Comparison of ENCODE assay signal across 8 cellular contexts in the genomic region with DNA sequence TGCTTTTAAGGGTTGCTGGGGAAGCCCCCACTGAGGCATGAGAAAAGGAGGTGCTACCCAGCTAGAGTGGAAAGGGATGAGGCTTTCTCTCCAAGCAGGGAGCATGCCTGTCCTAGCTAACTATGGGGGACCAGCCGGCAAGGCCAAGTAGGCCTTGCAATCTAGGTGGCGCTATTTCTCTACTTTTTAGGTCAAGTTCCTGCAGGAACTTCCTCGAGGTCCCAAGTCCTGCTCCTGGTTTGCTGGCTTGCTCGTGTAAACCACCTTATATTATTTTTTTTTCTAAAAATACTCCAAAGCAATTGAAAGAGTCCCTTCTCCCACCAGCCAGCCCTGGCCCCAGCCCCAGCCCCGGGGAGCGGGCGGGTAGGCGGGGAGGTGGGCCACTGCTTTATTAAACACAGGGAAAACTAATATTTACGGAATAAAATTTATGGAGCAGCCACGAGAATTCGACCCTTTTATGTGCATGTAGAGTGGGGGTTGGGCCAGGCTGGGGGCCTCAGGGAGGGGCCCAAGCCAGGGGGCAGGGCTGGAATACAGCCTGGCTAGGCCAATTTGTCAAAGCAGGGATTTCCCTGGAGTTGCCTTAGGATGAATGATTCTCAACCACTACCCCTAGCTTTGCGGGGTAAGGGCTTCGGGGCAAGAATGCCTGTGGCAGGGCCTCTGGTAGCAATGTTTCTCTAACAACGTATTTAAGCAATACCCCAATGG. TPM values are rescaled to one million over a fixed set of nuclear protein-coding genes. Genes with fewer than 3 reads are reported as not detected.
DNase-seq lines count a peak whose midpoint lies in the region; ATAC-seq, FAIRE-seq and TF ChIP-seq lines count a peak whose summit lies in the region.

No MANE protein-coding gene starts in this region.

- TF ChIP-seq POLR2A in GM18505 (IDR thresholded peaks at IDR 0.05; ENCODE audit: borderline replicate concordance, extremely low read depth, insufficient read depth, insufficient read length) = no peak

- no peaks in the 10 kb centered on the region for H3K9me3 Mint-ChIP-seq in endothelial cell (ENCODE audit: unreplicated experiment)
- no peaks in the 10 kb centered on the region for H3K9me3 Mint-ChIP-seq in neural crest cell

- H3K36me3 ChIP-seq in OCI-LY3 (replicated peaks; ENCODE audit: low read depth, low read length) = no peaks in the 10 kb centered on the region

- H3K4me3 Mint-ChIP-seq in endothelial cell (ENCODE audit: unreplicated experiment) = no peak overlapping the region
- H3K4me3 Mint-ChIP-seq in neural crest cell = no peak overlapping the region

- no peak overlapping the region for H3K27ac ChIP-seq in OCI-LY3 (ENCODE audit: low read length)

- peak; percentile 58 for DNase-seq in EL
- DNase-seq in HTR-8/SVneo (ENCODE audit: insufficient read length, low spot score) = peak; percentile 39
- DNase-seq in endothelial cell (ENCODE audit: low spot score) = peak; percentile 65
- DNase-seq in neural crest cell (ENCODE audit: low read depth, low spot score) = peak; percentile 35
- no peak for DNase-seq in activated naive CD4-positive, alpha-beta T cell treated with Interleukin-2 at 50 U/mL for 16 hours

- no peak for ATAC-seq in GM18870 (IDR thresholded peaks at IDR 0.05; ENCODE audit: unreplicated experiment)
- no peak for ATAC-seq in GM18505 (IDR thresholded peaks at IDR 0.05; ENCODE audit: unreplicated experiment)

- H3K4me1 ChIP-seq in OCI-LY3 (ENCODE audit: low read length) = no peaks in the 10 kb centered on the region

- no peaks in the 10 kb centered on the region for H3K27me3 ChIP-seq in OCI-LY3 (ENCODE audit: low read depth, low read length)

- H2AFZ ChIP-seq in OCI-LY3 (ENCODE audit: low read depth, low read length) = no peak overlapping the region

- H3K27ac Mint-ChIP-seq in endothelial cell (ENCODE audit: unreplicated experiment) (no peak overlapping the region), neural crest cell (ENCODE audit: unreplicated experiment) (no peak overlapping the region)

- H3K4me1 Mint-ChIP-seq in endothelial cell (ENCODE audit: unreplicated experiment) (no peaks in the 10 kb centered on the region), neural crest cell (no peaks in the 10 kb centered on the region)

- H3K27me3 Mint-ChIP-seq in endothelial cell (ENCODE audit: unreplicated experiment) (peaks cover 6% of the 10 kb centered on the region), neural crest cell (ENCODE audit: low read depth) (no peaks in the 10 kb centered on the region)

- H3K36me3 Mint-ChIP-seq in endothelial cell (ENCODE audit: low read depth, unreplicated experiment) (no peaks in the 10 kb centered on the region), neural crest cell (ENCODE audit: low read depth) (peaks cover 4% of the 10 kb centered on the region)

- TF ChIP-seq CTCF in OCI-LY3 (IDR thresholded peaks at IDR 0.05; ENCODE audit: low read depth, low read length) (peak; percentile 59), endothelial cell (IDR thresholded peaks at IDR 0.05; ENCODE audit: unreplicated experiment) (peak; percentile 54), neural crest cell (conservative IDR thresholded peaks at IDR 0.05) (peak; percentile 64)

- H3K79me2 ChIP-seq in OCI-LY3 (ENCODE audit: low read length) = no peaks in the 10 kb centered on the region

- FAIRE-seq in HTR-8/SVneo (lab: Jason Lieb, UNC) = no peak

- H3K9ac ChIP-seq in OCI-LY3 (ENCODE audit: low read length) = no peak overlapping the region

- no peaks in the 10 kb centered on the region for H3K9me3 ChIP-seq in OCI-LY3 (ENCODE audit: insufficient read depth, low read length)

- no peaks in the 10 kb centered on the region for H4K20me1 ChIP-seq in OCI-LY3 (ENCODE audit: insufficient read depth, low read length)

- no peak overlapping the region for H3K4me3 ChIP-seq in OCI-LY3 (ENCODE audit: low read length)

- H3K4me2 ChIP-seq in OCI-LY3 (ENCODE audit: low read length) = no peak overlapping the region

RNA-seq across cellular contexts. Expression of a gene that starts 12.8 kb away (rescaled TPM):
- total RNA-seq in endothelial cell (ENCODE audit: unreplicated experiment) (not detected), neural crest cell (0.16 TPM in 1 of 2 replicates, not detected in the other)

RNA-seq across cellular contexts. Expression of a gene that starts 32.3 kb away (rescaled TPM):
- total RNA-seq in endothelial cell (ENCODE audit: unreplicated experiment) (0.59 TPM), neural crest cell (0.93 and 1.4 TPM in 2 replicates)
